In genomic region chr5:77843570-77844407, GRCh38 we compare ENCODE assay signal across 8 cellular contexts.
DNase-seq lines count a peak whose midpoint lies in the region; ATAC-seq and TF ChIP-seq lines count a peak whose summit lies in the region.

No MANE protein-coding gene starts in this region.

- peaks cover 9 to 17% (median 17%) of the 10 kb centered on the region in 4 donors for H3K4me1 ChIP-seq in esophagus muscularis mucosa
- H3K4me1 ChIP-seq in upper lobe of right lung, result peaks cover 9% of the 10 kb centered on the region

- TF ChIP-seq EP300 in esophagus muscularis mucosa (IDR thresholded peaks at IDR 0.05), result no peak

- H3K4me3 ChIP-seq in esophagus muscularis mucosa, result peak overlapping the region; percentile 59 to 64 (median 61)
- H3K4me3 ChIP-seq in upper lobe of right lung, result peak overlapping the region; percentile 49

- no peaks in the 10 kb centered on the region for H3K9me3 Mint-ChIP-seq in activated naive CD4-positive, alpha-beta T cell treated with anti-CD3 and anti-CD28 coated beads, Interleukin-2, amount 50 U/mL, for 24 hours
- no peaks in the 10 kb centered on the region for H3K9me3 Mint-ChIP-seq in activated naive CD4-positive, alpha-beta T cell treated with anti-CD3 and anti-CD28 coated beads, Interleukin-2, amount 50 U/mL, for 72 hours
- no peaks in the 10 kb centered on the region for H3K9me3 Mint-ChIP-seq in naive B cell

- TF ChIP-seq POLR2A in esophagus muscularis mucosa (IDR thresholded peaks at IDR 0.05; ENCODE audit: low read depth), result no peak

- H3K27ac ChIP-seq in esophagus muscularis mucosa (replicated peaks in 1 of 4) (peak overlapping the region in 3 of 4 donors; percentile 4 to 48 (median 28)), upper lobe of right lung (no peak overlapping the region)

- no peaks in the 10 kb centered on the region for H3K36me3 Mint-ChIP-seq in activated naive CD4-positive, alpha-beta T cell treated with anti-CD3 and anti-CD28 coated beads, Interleukin-2, amount 50 U/mL, for 24 hours
- H3K36me3 Mint-ChIP-seq in activated naive CD4-positive, alpha-beta T cell treated with anti-CD3 and anti-CD28 coated beads, Interleukin-2, amount 50 U/mL, for 72 hours, result no peaks in the 10 kb centered on the region
- no peaks in the 10 kb centered on the region for H3K36me3 Mint-ChIP-seq in naive B cell

- WGBS in esophagus muscularis mucosa, result 24% methylated on average over 24 of the region's 24 CpGs

- ATAC-seq in activated naive CD4-positive, alpha-beta T cell treated with anti-CD3 and anti-CD28 coated beads, Interleukin-2, amount 50 U/mL, for 72 hours, result no peak
- ATAC-seq in naive B cell (ENCODE audit: low read depth in 2 of 2) (peak; percentile 23 to 45), upper lobe of right lung (peak; percentile 50), HG02884 (IDR thresholded peaks at IDR 0.05; ENCODE audit: unreplicated experiment) (no peak)

- no peak for DNase-seq in activated naive CD4-positive, alpha-beta T cell treated with anti-CD3 and anti-CD28 coated beads, Interleukin-2, amount 50 U/mL, for 72 hours (ENCODE audit: low spot score in 2 of 2)
- peak; percentile 89 for DNase-seq in esophagus muscularis mucosa (ENCODE audit: extremely low spot score)
- no peak for DNase-seq in naive B cell
- DNase-seq in upper lobe of right lung, result no peak
- DNase-seq in SHP77 treated with DMSO at 0.1 percent for 48 hours (lab: John Stamatoyannopoulos, UW), result no peak
- no peak for DNase-seq in stimulated activated naive CD4-positive, alpha-beta T cell treated with Interleukin-2 at 50 U/mL for 16 hours (lab: John Stamatoyannopoulos, UW)

- no peaks in the 10 kb centered on the region for H3K36me3 ChIP-seq in esophagus muscularis mucosa
- no peaks in the 10 kb centered on the region for H3K36me3 ChIP-seq in upper lobe of right lung

- TF ChIP-seq CTCF in esophagus muscularis mucosa (IDR thresholded peaks at IDR 0.05), result no peak
- no peak for TF ChIP-seq CTCF in upper lobe of right lung (IDR thresholded peaks at IDR 0.05)

- peak overlapping the region; percentile 80 for H3K4me3 Mint-ChIP-seq in activated naive CD4-positive, alpha-beta T cell treated with anti-CD3 and anti-CD28 coated beads, Interleukin-2, amount 50 U/mL, for 24 hours
- peak overlapping the region; percentile 67 to 91 (median 88) for H3K4me3 Mint-ChIP-seq in naive B cell

- peaks cover 0 to 7% (median 0%) of the 10 kb centered on the region in 4 donors for H3K27me3 ChIP-seq in esophagus muscularis mucosa
- H3K27me3 ChIP-seq in upper lobe of right lung, result peaks cover 23% of the 10 kb centered on the region

- H3K9me3 ChIP-seq in esophagus muscularis mucosa, result no peaks in the 10 kb centered on the region
- no peaks in the 10 kb centered on the region for H3K9me3 ChIP-seq in upper lobe of right lung

- H3K27ac Mint-ChIP-seq in activated naive CD4-positive, alpha-beta T cell treated with anti-CD3 and anti-CD28 coated beads, Interleukin-2, amount 50 U/mL, for 24 hours, result no peak overlapping the region
- no peak overlapping the region for H3K27ac Mint-ChIP-seq in activated naive CD4-positive, alpha-beta T cell treated with anti-CD3 and anti-CD28 coated beads, Interleukin-2, amount 50 U/mL, for 72 hours
- no peak overlapping the region for H3K27ac Mint-ChIP-seq in naive B cell

- intact Hi-C loops in esophagus muscularis mucosa (cut with DNase I) (loop anchor here (5.0 kb wide), 1 partner anchor 191 kb away; no protein-coding TSS in a partner anchor), upper lobe of right lung (cut with DNase I) (no loop called here)

- H3K4me1 Mint-ChIP-seq in activated naive CD4-positive, alpha-beta T cell treated with anti-CD3 and anti-CD28 coated beads, Interleukin-2, amount 50 U/mL, for 24 hours, result peaks cover 15% of the 10 kb centered on the region
- H3K4me1 Mint-ChIP-seq in naive B cell, result peaks cover 9 to 13% (median 12%) of the 10 kb centered on the region in 3 donors

- peaks cover 32% of the 10 kb centered on the region for H3K27me3 Mint-ChIP-seq in activated naive CD4-positive, alpha-beta T cell treated with anti-CD3 and anti-CD28 coated beads, Interleukin-2, amount 50 U/mL, for 24 hours
- H3K27me3 Mint-ChIP-seq in naive B cell, result peaks cover 42 to 50% (median 43%) of the 10 kb centered on the region in 3 donors

Comparison
In these comparisons a context has a peak if more than half of its experiments do, and no peak if none do; other contexts are left out.
1. ATAC-seq: peak in naive B cell (2 of 2) and upper lobe of right lung (single experiment); none in activated naive CD4-positive, alpha-beta T cell treated with anti-CD3 and anti-CD28 coated beads, Interleukin-2, amount 50 U/mL, for 72 hours (0 of 2) and HG02884 (single experiment).